9 cellular contexts compared by ENCODE assay signal in the genomic region with DNA sequence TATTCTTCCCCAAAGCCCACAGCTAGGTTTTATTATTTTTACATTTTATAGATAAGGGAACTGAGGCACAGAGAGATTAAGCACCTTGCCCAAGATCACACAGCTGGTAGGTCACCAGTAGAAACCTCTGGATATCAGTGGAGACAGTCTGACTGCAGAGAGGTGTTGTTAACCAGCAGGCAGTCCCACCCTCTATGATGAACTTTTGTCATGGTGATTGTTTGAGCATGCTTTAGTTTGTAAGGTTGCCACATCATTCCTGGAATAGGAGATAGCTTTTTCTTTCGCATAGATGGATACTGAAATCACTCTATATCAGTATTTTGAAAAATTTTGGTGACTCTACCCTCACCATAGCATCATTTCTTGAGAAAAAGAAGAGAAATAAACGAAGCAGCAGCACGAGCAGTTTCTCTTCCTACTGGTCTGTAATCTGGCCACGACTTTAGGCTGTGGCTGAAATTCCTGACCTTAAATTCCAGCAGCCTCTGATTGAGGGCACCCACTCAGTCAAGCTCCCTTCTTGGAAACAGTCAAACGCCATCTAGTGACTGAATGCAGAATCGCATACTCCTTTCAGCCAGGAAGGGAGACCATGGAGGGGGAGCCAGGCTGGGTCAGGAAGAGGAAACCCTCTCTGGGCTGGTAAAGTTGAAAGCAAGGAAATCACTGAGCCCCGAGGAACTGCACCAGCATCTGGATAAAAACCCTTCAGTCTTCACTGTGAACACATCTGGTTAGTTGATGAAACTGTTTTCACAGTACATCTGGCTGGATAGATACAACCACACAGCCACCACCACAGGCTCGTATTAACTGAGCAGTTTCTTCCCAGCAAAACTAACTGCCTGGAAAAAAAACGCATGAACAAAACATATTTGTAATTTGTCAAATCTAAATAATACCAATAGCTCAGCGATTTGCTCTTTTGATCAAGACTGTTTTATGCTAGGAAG.
DNase-seq lines count a peak whose midpoint lies in the region; ATAC-seq and TF ChIP-seq lines count a peak whose summit lies in the region.
"Had no signal": no experiment of that assay in that cellular context is flagged by ENCODE, and none has a peak within 500 bp of the region (broad histone marks: within the 10 kb centered on the region; RNA-seq: fewer than 3 reads in every experiment).

No MANE protein-coding gene starts in this region.

- peak; percentile 80 for ATAC-seq in activated naive CD8-positive, alpha-beta T cell treated with anti-CD3 and anti-CD28 coated beads, Interleukin-2, amount 50 U/mL, for 24 hours
- ATAC-seq in GM21526 (IDR thresholded peaks at IDR 0.05; ENCODE audit: low FRiP score, unreplicated experiment): no peak

- TF ChIP-seq CTCF in left ventricle myocardium inferior (IDR thresholded peaks at IDR 0.05; ENCODE audit: borderline replicate concordance) (peak; percentile 88), retinal pigment epithelial cell (conservative IDR thresholded peaks at IDR 0.05; ENCODE audit: low read depth, low read length) (peak; percentile 67)

- no peaks in the 10 kb centered on the region for H3K4me1 ChIP-seq in left ventricle myocardium inferior

- H3K36me3 ChIP-seq in left ventricle myocardium inferior: no peaks in the 10 kb centered on the region

- H3K27ac ChIP-seq in left ventricle myocardium inferior (replicated peaks): no peak overlapping the region

- no peak overlapping the region for H3K27ac Mint-ChIP-seq in activated naive CD8-positive, alpha-beta T cell treated with anti-CD3 and anti-CD28 coated beads, Interleukin-2, amount 50 U/mL, for 24 hours
- H3K27ac Mint-ChIP-seq: activated naive CD8-positive, alpha-beta T cell had no signal

- peaks cover 6% of the 10 kb centered on the region for H3K9me3 Mint-ChIP-seq in activated naive CD8-positive, alpha-beta T cell treated with anti-CD3 and anti-CD28 coated beads, Interleukin-2, amount 50 U/mL, for 24 hours

- intact Hi-C loops in left ventricle myocardium inferior (cut with micrococcal nuclease): no loop called here

- peaks cover 9% of the 10 kb centered on the region for H3K27me3 ChIP-seq in left ventricle myocardium inferior (ENCODE audit: low read depth)

- H3K9me3 ChIP-seq in left ventricle myocardium inferior (replicated peaks): peaks cover 14% of the 10 kb centered on the region

- no peak overlapping the region for H3K4me3 ChIP-seq in Jurkat, Clone E6-1 (ENCODE audit: low read length)
- H3K4me3 ChIP-seq in left ventricle myocardium inferior (no peak overlapping the region), retinal pigment epithelial cell (ENCODE audit: low read length) (no peak overlapping the region)

- H3K4me3 Mint-ChIP-seq in activated naive CD8-positive, alpha-beta T cell treated with anti-CD3 and anti-CD28 coated beads, Interleukin-2, amount 50 U/mL, for 24 hours: no peak overlapping the region
- H3K4me3 Mint-ChIP-seq: activated naive CD8-positive, alpha-beta T cell had no signal

- peaks cover 3% of the 10 kb centered on the region for H3K4me1 Mint-ChIP-seq in activated naive CD8-positive, alpha-beta T cell treated with anti-CD3 and anti-CD28 coated beads, Interleukin-2, amount 50 U/mL, for 24 hours

- H3K27me3 Mint-ChIP-seq in activated naive CD8-positive, alpha-beta T cell treated with anti-CD3 and anti-CD28 coated beads, Interleukin-2, amount 50 U/mL, for 24 hours: peaks cover 8% of the 10 kb centered on the region
- H3K27me3 Mint-ChIP-seq: activated naive CD8-positive, alpha-beta T cell had no signal

- H3K36me3 Mint-ChIP-seq in activated naive CD8-positive, alpha-beta T cell treated with anti-CD3 and anti-CD28 coated beads, Interleukin-2, amount 50 U/mL, for 24 hours (ENCODE audit: low read depth): no peaks in the 10 kb centered on the region
- H3K36me3 Mint-ChIP-seq: activated naive CD8-positive, alpha-beta T cell had no signal

- DNase-seq in Daoy (ENCODE audit: low read depth) (peak; percentile 58), SKM-1 (lab: John Stamatoyannopoulos, UW; ENCODE audit: unreplicated experiment) (peak; percentile 66), left ventricle myocardium inferior (no peak), retinal pigment epithelial cell (ENCODE audit: low read depth) (peak; percentile 6), DMS153 treated with DMSO at 0.1 percent for 48 hours (lab: John Stamatoyannopoulos, UW; ENCODE audit: unreplicated experiment) (no peak)
- peak; percentile 81 for DNase-seq in Jurkat, Clone E6-1 (ENCODE audit: low read depth, low spot score)
- peak; percentile 67 for DNase-seq in activated naive CD8-positive, alpha-beta T cell treated with anti-CD3 and anti-CD28 coated beads, Interleukin-2, amount 50 U/mL, for 24 hours

Comparison
In these comparisons a context has a peak if more than half of its experiments do, and no peak if none do; other contexts are left out.
1. DNase-seq: peak in Daoy (single experiment), Jurkat, Clone E6-1 (single experiment), SKM-1 (single experiment), activated naive CD8-positive, alpha-beta T cell treated with anti-CD3 and anti-CD28 coated beads, Interleukin-2, amount 50 U/mL, for 24 hours (single experiment) and retinal pigment epithelial cell (single experiment); none in left ventricle myocardium inferior (single experiment) and DMS153 treated with DMSO at 0.1 percent for 48 hours (single experiment).